In genomic region chr2:174336403-174337336, GRCh38 we compare ENCODE assay signal across 1 cellular context.
TF ChIP-seq lines count a peak whose summit lies in the region.

No MANE protein-coding gene starts in this region.

TF ChIP-seq in HepG2, 621 proteins besides CTCF, POLR2A, EP300 and RAD21 (continued from another document and continues in another):
- TF ChIP-seq PRDM15 (CRISPR knock-in tag; IDR thresholded peaks at IDR 0.05): no peak
- TF ChIP-seq ZNF569 (CRISPR knock-in tag; IDR thresholded peaks at IDR 0.05; ENCODE audit: borderline replicate concordance): no peak
- TF ChIP-seq KLF12 (CRISPR knock-in tag; IDR thresholded peaks at IDR 0.05; ENCODE audit: borderline replicate concordance): no peak
- TF ChIP-seq ZNF784 (CRISPR knock-in tag; IDR thresholded peaks at IDR 0.05; ENCODE audit: borderline replicate concordance): no peak
- TF ChIP-seq PHF21A (CRISPR knock-in tag; IDR thresholded peaks at IDR 0.05): peak; percentile 37; the same call in 1 of the 2 replicates
- no peak for TF ChIP-seq ZFP36L2 (CRISPR knock-in tag; IDR thresholded peaks at IDR 0.05)
- no peak for TF ChIP-seq ZUFSP (CRISPR knock-in tag; IDR thresholded peaks at IDR 0.05; ENCODE audit: borderline replicate concordance)
- 0 out of 2 replicates have a peak, but pooled peaks have one; percentile 4 for TF ChIP-seq ZNF253 (CRISPR knock-in tag; IDR thresholded peaks at IDR 0.05; ENCODE audit: borderline replicate concordance)
- no peak for TF ChIP-seq ZSCAN30 (CRISPR knock-in tag; IDR thresholded peaks at IDR 0.05)
- peak; percentile 70 for TF ChIP-seq ETV6 (CRISPR knock-in tag; conservative IDR thresholded peaks at IDR 0.05)
- TF ChIP-seq ZNF800 (CRISPR knock-in tag; IDR thresholded peaks at IDR 0.05): peak; percentile 71
- TF ChIP-seq NFIB (CRISPR knock-in tag; IDR thresholded peaks at IDR 0.05; ENCODE audit: borderline replicate concordance): no peak
- no peak for TF ChIP-seq ZNF660 (CRISPR knock-in tag; IDR thresholded peaks at IDR 0.05; ENCODE audit: borderline replicate concordance, low read depth)
- no peak for TF ChIP-seq GZF1 (CRISPR knock-in tag; IDR thresholded peaks at IDR 0.05)
- no peak for TF ChIP-seq ZNF335 (CRISPR knock-in tag; IDR thresholded peaks at IDR 0.05)
- no peak for TF ChIP-seq ZNF362 (CRISPR knock-in tag; IDR thresholded peaks at IDR 0.05; ENCODE audit: borderline replicate concordance)
- no peak for TF ChIP-seq SOX5 (CRISPR knock-in tag; IDR thresholded peaks at IDR 0.05; ENCODE audit: borderline replicate concordance)
- TF ChIP-seq ZNF614 (CRISPR knock-in tag; IDR thresholded peaks at IDR 0.05; ENCODE audit: borderline replicate concordance): no peak
- 0 out of 2 replicates have a peak, but pooled peaks have one; percentile 35 for TF ChIP-seq ZNF451 (CRISPR knock-in tag; IDR thresholded peaks at IDR 0.05)
- TF ChIP-seq RBAK (CRISPR knock-in tag; IDR thresholded peaks at IDR 0.05): no peak
- no peak; the same call in 1 of the 2 replicates for TF ChIP-seq ZNF780A (CRISPR knock-in tag; IDR thresholded peaks at IDR 0.05)
- no peak for TF ChIP-seq ZFP90 (CRISPR knock-in tag; IDR thresholded peaks at IDR 0.05; ENCODE audit: borderline replicate concordance)
- TF ChIP-seq YY1 (IDR thresholded peaks at IDR 0.05; ENCODE audit: insufficient read depth, insufficient replicate concordance, low read depth, low read length): peak; percentile 78
- peak; percentile 85; the same call in 1 of the 2 replicates for TF ChIP-seq ZNF704 (CRISPR knock-in tag; IDR thresholded peaks at IDR 0.05; ENCODE audit: borderline replicate concordance)
- no peak for TF ChIP-seq ZNF367 (CRISPR knock-in tag; IDR thresholded peaks at IDR 0.05; ENCODE audit: borderline replicate concordance)
- TF ChIP-seq ZSCAN31 (CRISPR knock-in tag; IDR thresholded peaks at IDR 0.05; ENCODE audit: low read depth): peak; percentile 86
- TF ChIP-seq ZNF34 (CRISPR knock-in tag; IDR thresholded peaks at IDR 0.05; ENCODE audit: borderline replicate concordance): no peak
- TF ChIP-seq ZNF781 (CRISPR knock-in tag; IDR thresholded peaks at IDR 0.05; ENCODE audit: borderline replicate concordance, not compliant biosample characterization): peak; percentile 41
- no peak for TF ChIP-seq KLF11 (CRISPR knock-in tag; IDR thresholded peaks at IDR 0.05)
- no peak for TF ChIP-seq ZBTB8A (CRISPR knock-in tag; IDR thresholded peaks at IDR 0.05; ENCODE audit: borderline replicate concordance, low read depth)
- TF ChIP-seq MYPOP (CRISPR knock-in tag; IDR thresholded peaks at IDR 0.05): peak; percentile 60
- no peak for TF ChIP-seq TCF12 (IDR thresholded peaks at IDR 0.05)
- no peak for TF ChIP-seq TCF12 (CRISPR knock-in tag; IDR thresholded peaks at IDR 0.05)
- peak; percentile 88 for TF ChIP-seq NR0B2 (CRISPR knock-in tag; IDR thresholded peaks at IDR 0.05)
- TF ChIP-seq MAZ (IDR thresholded peaks at IDR 0.05; ENCODE audit: borderline replicate concordance, low read depth, low read length): no peak
- TF ChIP-seq MAZ (CRISPR knock-in tag; IDR thresholded peaks at IDR 0.05; ENCODE audit: low read depth): peak; percentile 89
- peak; percentile 87 for TF ChIP-seq MXD1 (CRISPR knock-in tag; IDR thresholded peaks at IDR 0.05)
- no peak for TF ChIP-seq ZNF501 (CRISPR knock-in tag; IDR thresholded peaks at IDR 0.05)
- no peak for TF ChIP-seq SIX1 (CRISPR knock-in tag; IDR thresholded peaks at IDR 0.05; ENCODE audit: borderline replicate concordance)
- no peak for TF ChIP-seq TBL1XR1 (IDR thresholded peaks at IDR 0.05; ENCODE audit: borderline replicate concordance, low read length, partially characterized antibody)
- TF ChIP-seq ZNF530 (CRISPR knock-in tag; IDR thresholded peaks at IDR 0.05; ENCODE audit: low read depth): no peak
- TF ChIP-seq NKX3-1 (CRISPR knock-in tag; IDR thresholded peaks at IDR 0.05): no peak
- TF ChIP-seq KLF13 (CRISPR knock-in tag; IDR thresholded peaks at IDR 0.05): no peak
- no peak for TF ChIP-seq E2F1 (CRISPR knock-in tag; IDR thresholded peaks at IDR 0.05)
- TF ChIP-seq SRY (CRISPR knock-in tag; IDR thresholded peaks at IDR 0.05): peak; percentile 65
- TF ChIP-seq NFYC (CRISPR knock-in tag; IDR thresholded peaks at IDR 0.05): no peak
- 0 out of 2 replicates have a peak, but pooled peaks have one; percentile 45 for TF ChIP-seq ZNF567 (CRISPR knock-in tag; IDR thresholded peaks at IDR 0.05; ENCODE audit: borderline replicate concordance)
- no peak for TF ChIP-seq ZNF18 (CRISPR knock-in tag; IDR thresholded peaks at IDR 0.05; ENCODE audit: insufficient replicate concordance)
- TF ChIP-seq RARA (CRISPR knock-in tag; IDR thresholded peaks at IDR 0.05): no peak
- no peak for TF ChIP-seq ATF7 (IDR thresholded peaks at IDR 0.05)
- no peak for TF ChIP-seq ATF7 (CRISPR knock-in tag; IDR thresholded peaks at IDR 0.05)
- TF ChIP-seq ZNF850 (CRISPR knock-in tag; conservative IDR thresholded peaks at IDR 0.05): no peak
- no peak for TF ChIP-seq HMG20A (CRISPR knock-in tag; IDR thresholded peaks at IDR 0.05; ENCODE audit: borderline replicate concordance)
